Comparison of ENCODE assay signal across 10 cellular contexts in the genomic region with DNA sequence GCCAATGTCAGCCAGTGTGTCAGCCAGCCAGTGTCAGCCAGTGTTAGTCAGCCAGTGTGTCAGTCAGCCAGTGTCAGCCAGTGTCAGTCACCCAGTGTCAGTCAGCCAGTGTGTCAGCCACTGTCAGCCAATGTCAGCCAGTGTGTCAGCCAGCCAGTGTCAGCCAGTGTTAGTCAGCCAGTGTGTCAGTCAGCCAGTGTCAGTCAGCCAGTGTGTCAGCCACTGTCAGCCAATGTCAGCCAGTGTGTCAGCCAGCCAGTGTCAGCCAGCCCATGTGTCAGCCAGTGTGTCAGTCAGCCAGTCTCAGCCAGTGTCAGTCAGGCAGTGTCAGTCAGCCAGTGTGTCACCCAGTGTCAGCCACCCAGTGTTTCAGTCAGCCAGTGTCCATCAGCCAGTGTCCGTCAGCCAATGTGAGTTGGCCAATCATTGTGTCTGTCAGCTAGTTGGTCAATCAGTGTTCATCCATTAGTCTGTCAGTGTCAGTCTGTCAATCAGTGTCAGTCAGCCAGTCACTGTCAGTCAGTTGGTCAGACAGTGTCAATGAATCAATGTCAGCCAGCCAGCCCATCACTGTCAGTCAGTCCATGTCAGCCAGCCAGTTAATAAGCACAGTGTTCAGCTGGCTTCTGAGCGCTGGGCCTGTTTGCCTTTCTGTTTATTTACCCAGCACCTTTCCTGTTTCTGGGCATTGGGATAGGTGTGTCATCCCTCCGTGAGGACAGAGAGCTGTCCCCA. TPM values are rescaled to one million over a fixed set of nuclear protein-coding genes. Genes with fewer than 3 reads are reported as not detected.
DNase-seq lines count a peak whose midpoint lies in the region; ATAC-seq and TF ChIP-seq lines count a peak whose summit lies in the region.
"Not testable (repeated sequence)": the region's sequence is repeated elsewhere in the genome, so short reads cannot be mapped to it uniquely, and the experiment has no call there.
"Had no signal": no experiment of that assay in that cellular context is flagged by ENCODE, and none has a peak within 500 bp of the region (broad histone marks: within the 10 kb centered on the region; RNA-seq: fewer than 3 reads in every experiment).

No MANE protein-coding gene starts in this region.

- not testable (repeated sequence) for H3K9me3 ChIP-seq in mucosa of descending colon

- intact Hi-C loops in activated CD4-positive, alpha-beta memory T cell treated with anti-CD3 and anti-CD28 coated beads for 36 hours (cut with micrococcal nuclease); Right ventricle myocardium superior (cut with DNase I); mucosa of descending colon (cut with DNase I, micrococcal nuclease): not testable (repeated sequence)

- H3K4me3 ChIP-seq in mucosa of descending colon = not testable (repeated sequence)

- CTCF ChIA-PET in activated CD4-positive, alpha-beta memory T cell treated with anti-CD3 and anti-CD28 coated beads for 36 hours (lab: Charles Lee) = interaction anchor here (1.0 to 2.2 kb wide), 2 partner anchors 73 kb away, joined by 3 to 14 read pairs; no protein-coding TSS in a partner anchor

- H3K4me1 Mint-ChIP-seq in activated CD4-positive, alpha-beta memory T cell treated with anti-CD3 and anti-CD28 coated beads for 36 hours (ENCODE audit: low read depth) = peaks cover 24% of the 10 kb centered on the region
- not testable (repeated sequence) for H3K4me1 Mint-ChIP-seq in activated naive CD8-positive, alpha-beta T cell (ENCODE audit: low read depth)
- peaks cover 26% of the 10 kb centered on the region for H3K4me1 Mint-ChIP-seq in stimulated activated memory B cell treated with anti-CD40 and anti-IgM and Interleukin-4, amounts not matched to agents 10 μg/mL and 1 μg/mL and 100 μg/mL, for 72 hours

- H3K36me3 Mint-ChIP-seq in activated CD4-positive, alpha-beta memory T cell treated with anti-CD3 and anti-CD28 coated beads for 36 hours = peaks cover 15% of the 10 kb centered on the region
- H3K36me3 Mint-ChIP-seq in activated naive CD8-positive, alpha-beta T cell = not testable (repeated sequence)
- peaks cover 19% of the 10 kb centered on the region for H3K36me3 Mint-ChIP-seq in stimulated activated memory B cell treated with anti-CD40 and anti-IgM and Interleukin-4, amounts not matched to agents 10 μg/mL and 1 μg/mL and 100 μg/mL, for 72 hours

- peak; percentile 32 for DNase-seq in RKO (ENCODE audit: low spot score)
- DNase-seq in activated CD4-positive, alpha-beta memory T cell treated with anti-CD3 and anti-CD28 coated beads for 36 hours; Right ventricle myocardium superior; mucosa of descending colon: not testable (repeated sequence)

- ATAC-seq in HG02642 (IDR thresholded peaks at IDR 0.05; ENCODE audit: poor library complexity, unreplicated experiment) (peak; percentile 12), Right ventricle myocardium superior (ENCODE audit: poor library complexity) (peak; percentile 11), mucosa of descending colon (peak; percentile 43)
- ATAC-seq in stimulated activated memory B cell treated with anti-CD40 and anti-IgM and Interleukin-4, amounts not matched to agents 10 μg/mL and 1 μg/mL and 100 μg/mL, for 72 hours = not testable (repeated sequence)

- not testable (repeated sequence) for H3K27me3 Mint-ChIP-seq in activated CD4-positive, alpha-beta memory T cell treated with anti-CD3 and anti-CD28 coated beads for 36 hours; activated naive CD8-positive, alpha-beta T cell; stimulated activated memory B cell treated with anti-CD40 and anti-IgM and Interleukin-4, amounts not matched to agents 10 μg/mL and 1 μg/mL and 100 μg/mL, for 72 hours

- H3K4me1 ChIP-seq in mucosa of descending colon (ENCODE audit: low read depth) = not testable (repeated sequence)

- H3K9me3 Mint-ChIP-seq in activated CD4-positive, alpha-beta memory T cell treated with anti-CD3 and anti-CD28 coated beads for 36 hours; activated naive CD8-positive, alpha-beta T cell (ENCODE audit: low read depth); stimulated activated memory B cell treated with anti-CD40 and anti-IgM and Interleukin-4, amounts not matched to agents 10 μg/mL and 1 μg/mL and 100 μg/mL, for 72 hours: not testable (repeated sequence)

- H3K36me3 ChIP-seq in mucosa of descending colon (ENCODE audit: low read depth) = not testable (repeated sequence)

- peak overlapping the region; percentile 74 for H3K27ac Mint-ChIP-seq in activated CD4-positive, alpha-beta memory T cell treated with anti-CD3 and anti-CD28 coated beads for 36 hours
- peak overlapping the region; percentile 58 for H3K27ac Mint-ChIP-seq in activated naive CD8-positive, alpha-beta T cell
- H3K27ac Mint-ChIP-seq in stimulated activated memory B cell treated with anti-CD40 and anti-IgM and Interleukin-4, amounts not matched to agents 10 μg/mL and 1 μg/mL and 100 μg/mL, for 72 hours = peak overlapping the region; percentile 59

- peak overlapping the region; percentile 8; the same call in 1 of the 2 replicates for H3K27ac ChIP-seq in C4-2B

- H3K4me3 Mint-ChIP-seq in activated CD4-positive, alpha-beta memory T cell treated with anti-CD3 and anti-CD28 coated beads for 36 hours; activated naive CD8-positive, alpha-beta T cell; stimulated activated memory B cell treated with anti-CD40 and anti-IgM and Interleukin-4, amounts not matched to agents 10 μg/mL and 1 μg/mL and 100 μg/mL, for 72 hours: not testable (repeated sequence)

- not testable (repeated sequence) for TF ChIP-seq CTCF in C4-2B (conservative IDR thresholded peaks at IDR 0.05); mucosa of descending colon (IDR thresholded peaks at IDR 0.05)

- POLR2A ChIA-PET in activated CD4-positive, alpha-beta memory T cell treated with anti-CD3 and anti-CD28 coated beads for 36 hours (lab: Charles Lee) = interaction anchor here (0.6 to 1.7 kb wide), 3 partner anchors 85 to 412 kb away, joined by 3 to 5 read pairs (median 3); no protein-coding TSS in a partner anchor

RNA-seq across cellular contexts. Expression of a gene that starts 40.3 kb away (rescaled TPM):
- 100 to 1,000 TPM; 124 to 129 TPM for total RNA-seq in activated CD4-positive, alpha-beta memory T cell treated with anti-CD3 and anti-CD28 coated beads for 36 hours
- 0.51 TPM for total RNA-seq in Right ventricle myocardium superior
- 1 to 10 TPM; 5.2 to 9.1 (median 8.9) TPM for total RNA-seq in mucosa of descending colon
- total RNA-seq: HT-29, SJSA1 had no signal

RNA-seq across cellular contexts. Expression of a gene that starts 44.5 kb away (rescaled TPM):
- 1 to 10 TPM; 4.8 to 5.8 TPM for total RNA-seq in activated CD4-positive, alpha-beta memory T cell treated with anti-CD3 and anti-CD28 coated beads for 36 hours
- 0.22 TPM for total RNA-seq in Right ventricle myocardium superior
- total RNA-seq in mucosa of descending colon = 1 to 10 TPM; 1.7 to 3.6 (median 2.7) TPM

Comparison
In these comparisons a context has a peak if more than half of its experiments do, and no peak if none do; other contexts are left out.
1. RNA of a gene that starts 40.3 kb away (total RNA-seq): 124 to 129 TPM in activated CD4-positive, alpha-beta memory T cell treated with anti-CD3 and anti-CD28 coated beads for 36 hours; 5.2 to 9.1 TPM in mucosa of descending colon and 0.51 TPM in Right ventricle myocardium superior (single experiment); every median in the first group is over 10 times any median in the second.
2. Peak in every context shown above with its lines, with median percentiles within 50 percentile points of each other: H3K27ac Mint-ChIP-seq.